ENCODE assay signal across 13 cellular contexts in the genomic region with DNA sequence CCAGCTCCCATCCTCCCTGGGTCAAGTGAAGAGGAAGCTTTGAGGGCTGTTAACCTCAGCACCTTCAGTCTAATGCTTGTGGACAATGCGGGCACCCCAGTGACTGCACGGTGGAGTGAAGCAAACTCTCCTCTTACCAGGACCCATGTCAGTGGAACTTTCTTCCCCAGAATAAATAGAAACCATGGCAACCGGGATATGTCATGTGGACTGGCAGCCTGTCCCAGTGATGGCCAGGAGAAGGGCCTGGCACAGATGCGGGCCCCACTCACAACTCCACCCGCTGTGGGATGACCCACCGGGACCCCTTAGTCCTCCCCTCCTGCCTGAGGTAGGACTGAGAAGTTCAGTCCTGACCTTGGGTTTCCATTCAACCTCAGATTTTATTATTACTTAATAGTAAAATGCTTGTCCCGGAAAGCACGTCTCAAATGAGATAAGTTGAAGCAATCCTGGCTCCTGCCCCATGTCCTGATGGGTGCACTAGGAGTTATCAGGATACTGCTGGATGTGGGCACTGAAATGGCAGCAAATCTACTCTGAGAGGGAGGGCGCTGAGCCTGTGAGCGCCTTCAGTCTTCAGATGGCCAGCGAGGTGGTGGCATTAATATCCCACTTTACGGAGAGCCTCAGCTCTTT.
"Had no signal": no experiment of that assay in that cellular context is flagged by ENCODE, and none has a peak within 500 bp of the region (broad histone marks: within the 10 kb centered on the region; RNA-seq: fewer than 3 reads in every experiment).

No MANE protein-coding gene starts in this region.

- H3K36me3 ChIP-seq: breast epithelium, esophagus squamous epithelium, gastrocnemius medialis, left ventricle myocardium inferior, ovary, sigmoid colon had no signal

- H3K9me3 Mint-ChIP-seq: activated CD4-positive, alpha-beta memory T cell treated with anti-CD3 and anti-CD28 coated beads for 36 hours; activated naive CD8-positive, alpha-beta T cell treated with anti-CD3 and anti-CD28 coated beads, Interleukin-2, amount 10 ng/mL, durations not matched to agents 7 days and 5 days; activated T-cell treated with anti-CD3 and anti-CD28 coated beads, Interleukin-2, amount 50 U/mL, for 72 hours had no signal

- ATAC-seq: activated T-cell treated with anti-CD3 and anti-CD28 coated beads, Interleukin-2, amount 50 U/mL, for 72 hours; gastrocnemius medialis had no signal

- H3K4me1 ChIP-seq: breast epithelium, gastrocnemius medialis had no signal

- H3K4me3 Mint-ChIP-seq: activated CD4-positive, alpha-beta memory T cell treated with anti-CD3 and anti-CD28 coated beads for 36 hours; activated naive CD8-positive, alpha-beta T cell treated with anti-CD3 and anti-CD28 coated beads, Interleukin-2, amount 10 ng/mL, durations not matched to agents 7 days and 5 days; activated T-cell treated with anti-CD3 and anti-CD28 coated beads, Interleukin-2, amount 50 U/mL, for 72 hours had no signal

- H3K36me3 Mint-ChIP-seq: activated CD4-positive, alpha-beta memory T cell treated with anti-CD3 and anti-CD28 coated beads for 36 hours; activated naive CD8-positive, alpha-beta T cell treated with anti-CD3 and anti-CD28 coated beads, Interleukin-2, amount 10 ng/mL, durations not matched to agents 7 days and 5 days had no signal

- H3K27ac Mint-ChIP-seq: activated CD4-positive, alpha-beta memory T cell treated with anti-CD3 and anti-CD28 coated beads for 36 hours; activated naive CD8-positive, alpha-beta T cell treated with anti-CD3 and anti-CD28 coated beads, Interleukin-2, amount 10 ng/mL, durations not matched to agents 7 days and 5 days; activated T-cell treated with anti-CD3 and anti-CD28 coated beads, Interleukin-2, amount 50 U/mL, for 72 hours had no signal

- FAIRE-seq: kidney had no signal

- H3K27me3 ChIP-seq: gastrocnemius medialis, ovary had no signal

- H3K27ac ChIP-seq: breast epithelium, gastrocnemius medialis, left ventricle myocardium inferior, ovary, sigmoid colon had no signal

- H3K9me3 ChIP-seq: breast epithelium, esophagus squamous epithelium, gastrocnemius medialis, left ventricle myocardium inferior, ovary, sigmoid colon had no signal

- H3K4me3 ChIP-seq: breast epithelium, esophagus squamous epithelium, gastrocnemius medialis, left ventricle myocardium inferior, ovary, sigmoid colon had no signal

- DNase-seq: activated CD4-positive, alpha-beta memory T cell treated with anti-CD3 and anti-CD28 coated beads for 36 hours; activated CD4-positive, alpha-beta T cell treated with anti-CD3 and anti-CD28 coated beads for 1 hour; activated naive CD8-positive, alpha-beta T cell treated with anti-CD3 and anti-CD28 coated beads, Interleukin-2, amount 10 ng/mL, durations not matched to agents 7 days and 5 days; activated T-cell treated with anti-CD3 and anti-CD28 coated beads, Interleukin-2, amount 50 U/mL, for 72 hours; esophagus squamous epithelium; gastrocnemius medialis; kidney; left ventricle myocardium inferior; mesendoderm; ovary; sigmoid colon; stimulated activated naive CD4-positive, alpha-beta T cell had no signal
